ENCODE assay signal across 14 cellular contexts in the genomic region with DNA sequence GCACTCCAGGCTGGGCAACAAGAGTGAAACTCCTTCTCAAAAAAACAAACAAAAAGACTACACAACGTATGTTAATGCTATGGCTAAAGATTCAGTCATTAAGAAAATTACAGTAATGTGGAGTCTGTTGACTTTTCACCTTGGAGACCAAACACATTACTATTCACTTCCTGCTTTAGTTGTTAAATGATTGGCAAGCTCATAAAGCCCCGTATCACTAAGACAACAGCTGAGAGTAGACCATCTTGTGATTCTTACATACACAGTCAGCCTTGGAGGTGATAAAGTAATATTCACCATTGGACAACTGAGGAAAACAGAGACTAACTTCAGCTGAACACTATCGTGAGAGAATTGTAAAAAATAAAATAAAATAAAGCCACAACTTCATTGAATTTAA.
DNase-seq lines count a peak whose midpoint lies in the region; FAIRE-seq and TF ChIP-seq lines count a peak whose summit lies in the region.
"Had no signal": no experiment of that assay in that cellular context is flagged by ENCODE, and none has a peak within 500 bp of the region (broad histone marks: within the 10 kb centered on the region; RNA-seq: fewer than 3 reads in every experiment).

No MANE protein-coding gene starts in this region.

- no peaks in the 10 kb centered on the region for H3K9me1 ChIP-seq in endothelial cell of umbilical vein (replicated peaks; ENCODE audit: control insufficient read depth, extremely low read depth, insufficient read depth, low read length)

- TF ChIP-seq POLR2A in endothelial cell of umbilical vein (IDR thresholded peaks at IDR 0.05; ENCODE audit: low read depth, low read length): no peak

- peaks cover 6% of the 10 kb centered on the region for H3K4me1 ChIP-seq in endothelial cell of umbilical vein (ENCODE audit: control insufficient read depth, extremely low read depth, insufficient read depth, low read length)
- H3K4me1 ChIP-seq in smooth muscle cell (ENCODE audit: low read depth): no peaks in the 10 kb centered on the region
- H3K4me1 ChIP-seq: A549 had no signal

- H3K4me3 ChIP-seq in endothelial cell of umbilical vein (replicated peaks in 1 of 3; ENCODE audit: insufficient read depth in 1 of 3, low read depth in 1 of 3, low read length in 3 of 3): no peak overlapping the region
- H3K4me3 ChIP-seq in smooth muscle cell: no peak overlapping the region
- H3K4me3 ChIP-seq: A549, lung, skin epidermis had no signal

- DNase-seq in NCI-H82 (lab: John Stamatoyannopoulos, UW): peak; percentile 23
- DNase-seq in NCI-H82 treated with DMSO at 0.1 percent for 48 hours (lab: John Stamatoyannopoulos, UW; ENCODE audit: unreplicated experiment): no peak
- DNase-seq in NCI-H146 (lab: John Stamatoyannopoulos, UW): peak; percentile 89
- DNase-seq in endothelial cell of umbilical vein (ENCODE audit: low read depth, low spot score): peak; percentile 90
- DNase-seq in smooth muscle cell (lab: John Stamatoyannopoulos, UW; ENCODE audit: unreplicated experiment): no peak
- DNase-seq in cerebellar cortex (ENCODE audit: low spot score): no peak
- no peak for DNase-seq in dedifferentiated amniotic fluid mesenchymal stem cell (ENCODE audit: extremely low spot score)
- DNase-seq in activated gamma-delta T cell (lab: John Stamatoyannopoulos, UW): no peak
- DNase-seq: activated effector memory CD4-positive, alpha-beta T cell treated with Interleukin-2 at 50 U/mL for 16 hours had no signal

- no peak overlapping the region for H3K4me2 ChIP-seq in endothelial cell of umbilical vein (ENCODE audit: insufficient read depth, low read length)
- no peak overlapping the region for H3K4me2 ChIP-seq in smooth muscle cell
- H3K4me2 ChIP-seq: A549 had no signal

- peak overlapping the region; percentile 31 for H2AFZ ChIP-seq in endothelial cell of umbilical vein (ENCODE audit: low read depth, low read length)
- H2AFZ ChIP-seq in smooth muscle cell (ENCODE audit: low read depth): peak overlapping the region; percentile 33

- H3K27me3 ChIP-seq in endothelial cell of umbilical vein (ENCODE audit: control insufficient read depth in 2 of 2, insufficient read depth in 2 of 2, low read length in 2 of 2) (no peaks in the 10 kb centered on the region), smooth muscle cell (ENCODE audit: low read depth) (no peaks in the 10 kb centered on the region)

- H3K36me3 ChIP-seq in endothelial cell of umbilical vein (ENCODE audit: control insufficient read depth in 2 of 2, extremely low read depth in 1 of 2, insufficient read depth in 2 of 2, low read length in 2 of 2): no peaks in the 10 kb centered on the region
- H3K36me3 ChIP-seq in smooth muscle cell (ENCODE audit: low read depth): no peaks in the 10 kb centered on the region

- TF ChIP-seq CTCF in endothelial cell of umbilical vein (IDR thresholded peaks at IDR 0.05; ENCODE audit: extremely low read depth in 1 of 2, insufficient read depth in 1 of 2, low read depth in 1 of 2, low read length in 2 of 2) (no peak), smooth muscle cell (IDR thresholded peaks at IDR 0.05; ENCODE audit: borderline replicate concordance, insufficient read depth, poor library complexity, severe bottlenecking) (no peak)

- intact Hi-C loops in endothelial cell of umbilical vein (cut with micrococcal nuclease): loop anchor here (5.0 kb wide), 1 partner anchor 77 kb away; no protein-coding TSS in a partner anchor

- no TSS peak for BruUV-seq in endothelial cell of umbilical vein (replicated peaks; lab: Mats Ljungman, UMichigan)

- dilution Hi-C loops in endothelial cell of umbilical vein (cut with MboI; ENCODE audit: extremely low pct_ligation_motif_present, low sequenced_read_pairs): no loop called here

- 63% methylated on average over 3 of the region's 3 CpGs for WGBS in smooth muscle cell (ENCODE audit: low lambda C conversion rate)

- no peak overlapping the region for H3K27ac ChIP-seq in endothelial cell of umbilical vein (ENCODE audit: insufficient read depth, low read depth, low read length)
- no peak overlapping the region for H3K27ac ChIP-seq in smooth muscle cell (ENCODE audit: low read depth)
- H3K27ac ChIP-seq: A549, epithelial cell of prostate had no signal

- FAIRE-seq in endothelial cell of umbilical vein (lab: Jason Lieb, UNC): peak; percentile 90
- FAIRE-seq: A549, TTC549 had no signal

- no peaks in the 10 kb centered on the region for H3K79me2 ChIP-seq in endothelial cell of umbilical vein (ENCODE audit: control insufficient read depth, insufficient read depth, low read length)
- H3K79me2 ChIP-seq in smooth muscle cell (ENCODE audit: low read depth): no peaks in the 10 kb centered on the region

- H3F3A ChIP-seq in smooth muscle cell (ENCODE audit: low read depth): no peaks in the 10 kb centered on the region

- H3K9ac ChIP-seq in endothelial cell of umbilical vein (replicated peaks; ENCODE audit: extremely low read depth, insufficient read depth, low read length): no peak overlapping the region
- no peak overlapping the region for H3K9ac ChIP-seq in smooth muscle cell (ENCODE audit: low read depth)

- POLR2A ChIA-PET in endothelial cell of umbilical vein (lab: Charles Lee): no interaction called here

- H3K9me3 ChIP-seq in endothelial cell of umbilical vein (replicated peaks; ENCODE audit: control insufficient read depth, insufficient read depth, low read length) (no peaks in the 10 kb centered on the region), smooth muscle cell (replicated peaks; ENCODE audit: low read depth) (no peaks in the 10 kb centered on the region)
- H3K9me3 ChIP-seq: A549 had no signal

- CTCF ChIA-PET in endothelial cell of umbilical vein (lab: Charles Lee): interaction anchor here (1.1 to 1.3 kb wide), 2 partner anchors 23 to 132 kb away, joined by 3 to 4 read pairs; no protein-coding TSS in a partner anchor

- no peaks in the 10 kb centered on the region for H4K20me1 ChIP-seq in endothelial cell of umbilical vein (replicated peaks; ENCODE audit: control insufficient read depth, extremely low read depth, insufficient read depth, low read length)
- H4K20me1 ChIP-seq in smooth muscle cell (ENCODE audit: low read depth): no peaks in the 10 kb centered on the region

TF ChIP-seq in endothelial cell of umbilical vein, 7 proteins besides CTCF, POLR2A, EP300 and RAD21:
- TF ChIP-seq JUN (IDR thresholded peaks at IDR 0.05; ENCODE audit: borderline replicate concordance, insufficient read depth, insufficient read length, low read depth) (peak; percentile 49), FOS (IDR thresholded peaks at IDR 0.05; ENCODE audit: borderline replicate concordance, insufficient read depth, low read length) (no peak), POLR2AphosphoS5 (IDR thresholded peaks at IDR 0.05; ENCODE audit: insufficient read depth, low read depth, low read length) (no peak), MYC (IDR thresholded peaks at IDR 0.05; ENCODE audit: low read depth, low read length) (no peak), GATA2 (IDR thresholded peaks at IDR 0.05; ENCODE audit: insufficient read depth, insufficient read length, low read depth, low read length) (no peak), EZH2 (IDR thresholded peaks at IDR 0.05; ENCODE audit: borderline replicate concordance, low read depth, low read length, severe bottlenecking) (no peak)
- TF ChIP-seq, protein P1, sequence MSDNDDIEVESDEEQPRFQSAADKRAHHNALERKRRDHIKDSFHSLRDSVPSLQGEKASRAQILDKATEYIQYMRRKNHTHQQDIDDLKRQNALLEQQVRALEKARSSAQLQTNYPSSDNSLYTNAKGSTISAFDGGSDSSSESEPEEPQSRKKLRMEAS (IDR thresholded peaks at IDR 0.05; ENCODE audit: insufficient read depth, insufficient read length): no peak

Comparison
In these comparisons a context has a peak if more than half of its experiments do, and no peak if none do; other contexts are left out.
1. DNase-seq: peak in NCI-H82 (single experiment), NCI-H146 (single experiment) and endothelial cell of umbilical vein (single experiment); none in NCI-H82 treated with DMSO at 0.1 percent for 48 hours (single experiment), smooth muscle cell (single experiment), cerebellar cortex (single experiment), dedifferentiated amniotic fluid mesenchymal stem cell (single experiment) and activated gamma-delta T cell (single experiment).